Comparison of ENCODE assay signal across 1 cellular context in genomic region chr1:10966233-10966632, GRCh38.
TF ChIP-seq lines count a peak whose summit lies in the region.

No MANE protein-coding gene starts in this region.

TF ChIP-seq in GM23338, 12 proteins besides CTCF, POLR2A, EP300 and RAD21 (continued from another document):
- TF ChIP-seq REST (IDR thresholded peaks at IDR 0.05; ENCODE audit: unreplicated experiment) (no peak), ZNF331 (CRISPR knock-in tag; IDR thresholded peaks at IDR 0.05; ENCODE audit: low read depth) (no peak), POLR2AphosphoS5 (IDR thresholded peaks at IDR 0.05; ENCODE audit: low read depth) (no peak), ZNF462 (CRISPR knock-in tag; IDR thresholded peaks at IDR 0.05) (no peak), ZNF114 (CRISPR knock-in tag; IDR thresholded peaks at IDR 0.05) (no peak)
